In the genomic region with DNA sequence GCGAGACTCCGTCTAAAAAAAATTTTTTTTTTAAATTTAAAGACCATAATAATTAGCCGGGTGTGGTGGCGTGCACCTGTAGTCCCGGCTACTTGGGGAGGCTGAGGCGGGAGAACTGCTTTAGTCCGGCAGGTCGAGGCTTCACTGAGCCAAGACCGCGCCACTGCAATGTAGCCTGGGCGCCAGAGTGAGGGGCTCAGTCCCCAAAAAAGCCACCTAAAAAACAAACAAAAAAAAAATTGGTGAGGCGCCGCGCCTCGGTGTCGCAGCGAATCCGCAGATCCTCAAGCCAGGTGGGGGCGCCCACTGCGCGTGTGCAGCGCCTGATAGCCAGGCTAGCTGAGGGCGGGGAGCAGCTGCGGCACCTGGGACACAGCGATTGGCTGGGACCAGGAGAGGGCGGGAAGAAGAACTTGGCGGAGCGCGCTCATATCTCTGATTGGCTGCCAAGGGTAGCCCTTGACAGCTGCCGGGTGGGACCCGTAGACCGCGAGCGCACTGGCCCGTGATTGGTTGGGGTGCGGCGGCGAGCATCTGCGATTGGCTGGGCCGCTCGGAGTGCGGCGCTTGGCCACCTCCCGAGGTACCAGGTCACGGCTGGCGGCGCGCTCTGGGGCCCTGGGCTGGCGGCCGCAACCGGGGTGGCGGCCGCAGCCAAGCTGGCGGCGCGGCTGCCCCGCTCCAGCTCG, we compare ENCODE assay signal across 8 cellular contexts. TPM values are rescaled to one million over a fixed set of nuclear protein-coding genes. Genes with fewer than 3 reads are reported as not detected.
DNase-seq lines count a peak whose midpoint lies in the region; ATAC-seq, FAIRE-seq and TF ChIP-seq lines count a peak whose summit lies in the region.

No MANE protein-coding gene starts in this region.

- no peaks in the 10 kb centered on the region for H3K27me3 ChIP-seq in prostate gland (replicated peaks; ENCODE audit: insufficient read depth)

- FAIRE-seq in urothelium cell line (lab: Jason Lieb, UNC): peak; percentile 97

- H3K9me3 Mint-ChIP-seq in activated naive CD4-positive, alpha-beta T cell treated with anti-CD3 and anti-CD28 coated beads, Interleukin-2, amount 50 U/mL, for 24 hours: no peaks in the 10 kb centered on the region

- H3K27ac Mint-ChIP-seq in activated naive CD4-positive, alpha-beta T cell treated with anti-CD3 and anti-CD28 coated beads, Interleukin-2, amount 50 U/mL, for 24 hours: peak overlapping the region; percentile 65

- H3K4me1 ChIP-seq in prostate gland (replicated peaks): no peaks in the 10 kb centered on the region

- peak overlapping the region; percentile 78 for H3K4me3 Mint-ChIP-seq in activated naive CD4-positive, alpha-beta T cell treated with anti-CD3 and anti-CD28 coated beads, Interleukin-2, amount 50 U/mL, for 24 hours

- H3K27me3 Mint-ChIP-seq in activated naive CD4-positive, alpha-beta T cell treated with anti-CD3 and anti-CD28 coated beads, Interleukin-2, amount 50 U/mL, for 24 hours: peaks cover 3% of the 10 kb centered on the region

- intact Hi-C loops in head of caudate nucleus (cut with DNase I) (loop anchor here (2.0 kb wide), 1 partner anchor 19 kb away; a partner anchor contains a TSS), prostate gland (cut with DNase I) (no loop called here)

- in situ Hi-C loops in GM13976 (cut with MboI; ENCODE audit: low sequenced_read_pairs, unreplicated experiment): no loop called here

- DNase-seq in GM13976 (ENCODE audit: low spot score) (peak; percentile 100), NCI-H1417 treated with DMSO at 0.1 percent for 48 hours (lab: John Stamatoyannopoulos, UW) (peak; percentile 93), SKM-1 treated with dmso at 0.1 percent for 144 hours (lab: John Stamatoyannopoulos, UW; ENCODE audit: unreplicated experiment) (peak; percentile 98), head of caudate nucleus (peak; percentile 92 to 99 (median 98)), prostate gland (ENCODE audit: low spot score) (peak; percentile 98), urothelium cell line (ENCODE audit: low spot score) (peak; percentile 99)

- H3K9me3 ChIP-seq in prostate gland: no peaks in the 10 kb centered on the region

- no peaks in the 10 kb centered on the region for H3K36me3 Mint-ChIP-seq in activated naive CD4-positive, alpha-beta T cell treated with anti-CD3 and anti-CD28 coated beads, Interleukin-2, amount 50 U/mL, for 24 hours

- TF ChIP-seq CTCF in GM13976 (IDR thresholded peaks at IDR 0.05; ENCODE audit: borderline replicate concordance, control extremely low read depth, extremely low read depth, insufficient read depth, missing control alignments) (peak; percentile 78), prostate gland (IDR thresholded peaks at IDR 0.05) (peak; percentile 31 to 88 (median 78))

- no peaks in the 10 kb centered on the region for H3K36me3 ChIP-seq in prostate gland

- H3K4me3 ChIP-seq in prostate gland: peak overlapping the region; percentile 16 to 17

- WGBS in prostate gland: 9% methylated on average over 52 of the region's 58 CpGs

- peak; percentile 54 for TF ChIP-seq POLR2A in prostate gland (IDR thresholded peaks at IDR 0.05)

- ATAC-seq in HG02852 (IDR thresholded peaks at IDR 0.05; ENCODE audit: unreplicated experiment): peak; percentile 97

- peaks cover 23% of the 10 kb centered on the region for H3K4me1 Mint-ChIP-seq in activated naive CD4-positive, alpha-beta T cell treated with anti-CD3 and anti-CD28 coated beads, Interleukin-2, amount 50 U/mL, for 24 hours

- no peak overlapping the region for H3K27ac ChIP-seq in prostate gland

RNA-seq across cellular contexts. Expression of a gene that starts 9.0 kb away (rescaled TPM):
- under 1 TPM in 1 of 2 donors, not detected in 1; 0.91 TPM for total RNA-seq in prostate gland

RNA-seq across cellular contexts. Expression of a gene that starts 14.3 kb away (rescaled TPM):
- total RNA-seq in prostate gland: under 1 TPM in 1 of 2 donors, not detected in 1; 0.14 TPM

RNA-seq across cellular contexts. Expression of a gene that starts 16.4 kb away (rescaled TPM):
- total RNA-seq in prostate gland: 10 to 100 TPM; 57.4 to 59.0 TPM

RNA-seq across cellular contexts. Expression of a gene that starts 20.0 kb away (rescaled TPM):
- total RNA-seq in prostate gland: 10 to 100 TPM; 52.4 to 67.0 TPM

RNA-seq across cellular contexts. Expression of a gene that starts 20.1 kb away (rescaled TPM):
- total RNA-seq in prostate gland: 10 to 100 TPM; 22.9 to 28.0 TPM
